Comparison of ENCODE assay signal across 8 cellular contexts in genomic region chr19:4523306-4524110, GRCh38. TPM values are rescaled to one million over a fixed set of nuclear protein-coding genes. Genes with fewer than 3 reads are reported as not detected.
DNase-seq lines count a peak whose midpoint lies in the region; ATAC-seq and TF ChIP-seq lines count a peak whose summit lies in the region.

No MANE protein-coding gene starts in this region.

- intact Hi-C loops in mammary epithelial cell (cut with micrococcal nuclease): no loop called here

- DNase-seq in GM10248 (ENCODE audit: extremely low spot score) (peak; percentile 76), mammary epithelial cell (no peak), mucosa of gallbladder (ENCODE audit: low spot score) (peak; percentile 29), NCI-H1694 treated with DMSO at 0.1 percent for 48 hours (lab: John Stamatoyannopoulos, UW) (no peak), NCI-H524 (lab: John Stamatoyannopoulos, UW) (no peak)

- H3K36me3 ChIP-seq in OCI-LY3 (replicated peaks; ENCODE audit: low read depth, low read length) (no peaks in the 10 kb centered on the region), mammary epithelial cell (ENCODE audit: insufficient read depth, low read length) (no peaks in the 10 kb centered on the region)

- no peaks in the 10 kb centered on the region for H3K9me3 ChIP-seq in OCI-LY3 (ENCODE audit: insufficient read depth, low read length)
- no peaks in the 10 kb centered on the region for H3K9me3 ChIP-seq in mammary epithelial cell (replicated peaks; ENCODE audit: insufficient read depth, low read length)

- H3K4me2 ChIP-seq in OCI-LY3 (ENCODE audit: low read length): no peak overlapping the region
- H3K4me2 ChIP-seq in mammary epithelial cell (ENCODE audit: insufficient read depth, low read depth, low read length): no peak overlapping the region

- in situ Hi-C loops in mammary epithelial cell (cut with MboI; ENCODE audit: low sequenced_read_pairs in 2 of 2): no loop called here

- H3K4me1 ChIP-seq in OCI-LY3 (ENCODE audit: low read length) (no peaks in the 10 kb centered on the region), mammary epithelial cell (ENCODE audit: insufficient read depth, low read length) (peaks cover 17% of the 10 kb centered on the region)

- dilution Hi-C loops in mammary epithelial cell (cut with HindIII; ENCODE audit: low sequenced_read_pairs): no loop called here

- H4K20me1 ChIP-seq in OCI-LY3 (ENCODE audit: insufficient read depth, low read length) (no peaks in the 10 kb centered on the region), mammary epithelial cell (ENCODE audit: insufficient read depth, low read length) (no peaks in the 10 kb centered on the region)

- WGBS in mammary epithelial cell (ENCODE audit: low coverage, missing lambda C conversion rate): 84% methylated on average over 17 of the region's 53 CpGs

- no peak overlapping the region for H3K27ac ChIP-seq in 22Rv1
- no peak overlapping the region for H3K27ac ChIP-seq in OCI-LY3 (ENCODE audit: low read length)
- H3K27ac ChIP-seq in mammary epithelial cell (ENCODE audit: insufficient read depth, low read depth, low read length): no peak overlapping the region

- CTCF ChIA-PET in GM10248 (lab: Yijun Ruan, JAX) (interaction anchor here (0.7 to 6.0 kb wide), 26 partner anchors 9 to 322 kb away, joined by 3 to 64 read pairs (median 8); partner anchors contain the start of genes LRG1 and PLIN5), mammary epithelial cell (lab: Charles Lee; ENCODE audit: low non-redundant PET) (interaction anchor here (0.5 kb wide), 2 partner anchors 127 to 277 kb away, joined by 3 to 8 read pairs; partner anchors contain the start of gene YJU2)

- H3K9ac ChIP-seq in OCI-LY3 (ENCODE audit: low read length) (no peak overlapping the region), mammary epithelial cell (ENCODE audit: insufficient read depth, low read length) (no peak overlapping the region)

- no peak overlapping the region for H2AFZ ChIP-seq in OCI-LY3 (ENCODE audit: low read depth, low read length)
- H2AFZ ChIP-seq in mammary epithelial cell (ENCODE audit: low read depth, low read length): no peak overlapping the region

- no peak for ATAC-seq in HG03139 (IDR thresholded peaks at IDR 0.05; ENCODE audit: unreplicated experiment)

- H3K4me3 ChIP-seq in OCI-LY3 (ENCODE audit: low read length) (no peak overlapping the region), mammary epithelial cell (replicated peaks in 1 of 3; ENCODE audit: insufficient read depth in 1 of 3, low read depth in 2 of 3, low read length in 3 of 3) (no peak overlapping the region)

- no TSS peak for BruUV-seq in mammary epithelial cell (replicated peaks; lab: Mats Ljungman, UMichigan)

- H3K79me2 ChIP-seq in OCI-LY3 (ENCODE audit: low read length): no peaks in the 10 kb centered on the region
- no peaks in the 10 kb centered on the region for H3K79me2 ChIP-seq in mammary epithelial cell (ENCODE audit: insufficient read depth, low read length)

- H3K27me3 ChIP-seq in OCI-LY3 (ENCODE audit: low read depth, low read length) (peaks cover 12% of the 10 kb centered on the region), mammary epithelial cell (ENCODE audit: insufficient read depth, low read length) (no peaks in the 10 kb centered on the region)

- POLR2A ChIA-PET in GM10248 (lab: Yijun Ruan, JAX): interaction anchor here (0.6 kb wide), 1 partner anchor 125 kb away, joined by 7 read pairs; no protein-coding TSS in a partner anchor

- TF ChIP-seq CTCF in 22Rv1 (IDR thresholded peaks at IDR 0.05): peak; percentile 91
- TF ChIP-seq CTCF in GM10248 (IDR thresholded peaks at IDR 0.05; ENCODE audit: control extremely low read depth, extremely low read depth, low read depth, missing control alignments): peak; percentile 77
- TF ChIP-seq CTCF in OCI-LY3 (IDR thresholded peaks at IDR 0.05; ENCODE audit: low read depth, low read length): peak; percentile 83
- peak; percentile 58 to 77 for TF ChIP-seq CTCF in mammary epithelial cell (conservative IDR thresholded peaks at IDR 0.05 in 1 of 2, IDR thresholded peaks at IDR 0.05 in 1 of 2; ENCODE audit: extremely low read depth in 1 of 2, insufficient read depth in 1 of 2, low read depth in 1 of 2, low read length in 2 of 2)

RNA-seq across cellular contexts. Expression of gene PLIN4, which starts 5.2 kb away (rescaled TPM):
- 10 to 100 TPM in 1 of 2 donors, 1 to 10 TPM in 1; 9.3 to 38.2 TPM for total RNA-seq in mammary epithelial cell
- polyA plus RNA-seq in mammary epithelial cell: 2.7 TPM
- 7.6 TPM for polyA minus RNA-seq in mammary epithelial cell
- total RNA-seq in mucosa of gallbladder: 36.4 TPM

RNA-seq across cellular contexts. Expression of gene PLIN5, which starts 11.5 kb away (rescaled TPM):
- total RNA-seq in mammary epithelial cell (under 1 TPM in 1 of 2 donors, not detected in 1; 0.19 TPM), mucosa of gallbladder (13.6 TPM)
- not detected for polyA plus RNA-seq in mammary epithelial cell
- polyA minus RNA-seq in mammary epithelial cell: not detected

RNA-seq across cellular contexts. Expression of gene LRG1, which starts 16.3 kb away (rescaled TPM):
- not detected for total RNA-seq in mammary epithelial cell
- not detected for polyA plus RNA-seq in mammary epithelial cell
- polyA minus RNA-seq in mammary epithelial cell: not detected
- total RNA-seq in mucosa of gallbladder: 16.2 TPM

RNA-seq across cellular contexts. Expression of gene SEMA6B, which starts 36.0 kb away (rescaled TPM):
- total RNA-seq in mammary epithelial cell (under 1 TPM in 1 of 2 donors, not detected in 1; 0.28 TPM), mucosa of gallbladder (5.0 TPM)
- 0.22 TPM for polyA plus RNA-seq in mammary epithelial cell
- polyA minus RNA-seq in mammary epithelial cell: not detected

RNA-seq across cellular contexts. Expression of gene HDGFL2, which starts 51.4 kb away (rescaled TPM):
- total RNA-seq in mammary epithelial cell: 10 to 100 TPM; 38.5 to 50.9 TPM
- polyA plus RNA-seq in mammary epithelial cell: 30.0 TPM
- polyA minus RNA-seq in mammary epithelial cell: 13.4 TPM
- total RNA-seq in mucosa of gallbladder: 54.4 TPM

Comparison
In these comparisons a context has a peak if more than half of its experiments do, and no peak if none do; other contexts are left out.
1. DNase-seq: peak in GM10248 (single experiment) and mucosa of gallbladder (single experiment); none in mammary epithelial cell (single experiment), NCI-H1694 treated with DMSO at 0.1 percent for 48 hours (single experiment) and NCI-H524 (0 of 2).
2. RNA of gene PLIN5, which starts 11.5 kb away (total RNA-seq): 13.6 TPM in mucosa of gallbladder (single experiment); 0.19 TPM in mammary epithelial cell; every median in the first group is over 10 times any median in the second.
3. RNA of gene LRG1, which starts 16.3 kb away (total RNA-seq): 16.2 TPM in mucosa of gallbladder (single experiment); not detected in mammary epithelial cell; every median in the first group is over 10 times any median in the second.
4. Peak in every context shown above with its lines, with median percentiles within 50 percentile points of each other: CTCF ChIP-seq.